8 cellular contexts compared by ENCODE assay signal in genomic region chr14:68790656-68791077, GRCh38. TPM values are rescaled to one million over a fixed set of nuclear protein-coding genes. Genes with fewer than 3 reads are reported as not detected.
A peak's percentile ranks its signal among the peaks of the same experiment; 100 is the strongest.
DNase-seq lines count a peak whose midpoint lies in the region; ATAC-seq and TF ChIP-seq lines count a peak whose summit lies in the region.

No MANE protein-coding gene starts in this region.

- CTCF ChIA-PET in WTC11 (lab: Charles Lee), result interaction anchor here (1.0 to 6.0 kb wide), 4 partner anchors 24 to 34 kb away, joined by 3 to 37 read pairs (median 14); no protein-coding TSS in a partner anchor

- peaks cover 44% of the 10 kb centered on the region for H3K4me1 Mint-ChIP-seq in WTC11
- peaks cover 63% of the 10 kb centered on the region for H3K4me1 Mint-ChIP-seq in chondrocyte (ENCODE audit: low read depth)
- H3K4me1 Mint-ChIP-seq in type B pancreatic cell (ENCODE audit: unreplicated experiment), result peaks cover 28% of the 10 kb centered on the region

- TF ChIP-seq CTCF in WTC11 (IDR thresholded peaks at IDR 0.05) (no peak), chondrocyte (IDR thresholded peaks at IDR 0.05) (no peak), type B pancreatic cell (conservative IDR thresholded peaks at IDR 0.05) (no peak)

- peak overlapping the region; percentile 93 for H3K4me3 ChIP-seq in mucosa of stomach (ENCODE audit: low read length)

- H3K9me3 ChIP-seq in mucosa of stomach (ENCODE audit: control insufficient read depth, low read length), result no peaks in the 10 kb centered on the region

- H3K36me3 Mint-ChIP-seq in WTC11 (peaks cover 54% of the 10 kb centered on the region), chondrocyte (ENCODE audit: low read depth) (peaks cover 40% of the 10 kb centered on the region), type B pancreatic cell (peaks cover 62% of the 10 kb centered on the region)

- DNase-seq in WTC11 (ENCODE audit: low spot score), result no peak
- DNase-seq in chondrocyte (ENCODE audit: low spot score), result no peak
- peak; percentile 53 for DNase-seq in type B pancreatic cell (ENCODE audit: extremely low spot score, unreplicated experiment)
- DNase-seq in retina, result no peak
- no peak for DNase-seq in NCI-H1694 treated with DMSO at 0.1 percent for 48 hours (lab: John Stamatoyannopoulos, UW)

- peaks cover 28% of the 10 kb centered on the region for H3K4me1 ChIP-seq in mucosa of stomach (ENCODE audit: control insufficient read depth, insufficient read depth, low read length)

- POLR2A ChIA-PET in WTC11 (lab: Charles Lee), result interaction anchor here (1.1 to 5.2 kb wide), 3 partner anchors 10 to 25 kb away, joined by 3 to 67 read pairs (median 3); no protein-coding TSS in a partner anchor

- no peaks in the 10 kb centered on the region for H3K27me3 ChIP-seq in mucosa of stomach (ENCODE audit: control insufficient read depth, insufficient read depth, low read length)

- H3K4me3 Mint-ChIP-seq in WTC11 (peak overlapping the region; percentile 98), chondrocyte (ENCODE audit: unreplicated experiment) (peak overlapping the region; percentile 90), type B pancreatic cell (peak overlapping the region; percentile 96)

- H3K36me3 ChIP-seq in mucosa of stomach (ENCODE audit: control insufficient read depth, insufficient read depth, low read length), result peaks cover 28% of the 10 kb centered on the region

- H3K9me3 Mint-ChIP-seq in WTC11 (no peaks in the 10 kb centered on the region), chondrocyte (ENCODE audit: low read depth) (no peaks in the 10 kb centered on the region), type B pancreatic cell (peaks cover 3% of the 10 kb centered on the region)

- H3K27me3 Mint-ChIP-seq in WTC11 (ENCODE audit: low read depth) (no peaks in the 10 kb centered on the region; the same call in 1 of the 2 replicates), chondrocyte (ENCODE audit: low read depth) (no peaks in the 10 kb centered on the region), type B pancreatic cell (peaks cover 48% of the 10 kb centered on the region)

- TF ChIP-seq POLR2A in GM19193 (IDR thresholded peaks at IDR 0.05; ENCODE audit: extremely low read depth, insufficient read depth, insufficient read length), result peak; percentile 11

- peak overlapping the region; percentile 85 for H3K27ac Mint-ChIP-seq in WTC11
- H3K27ac Mint-ChIP-seq in chondrocyte (ENCODE audit: unreplicated experiment), result peak overlapping the region; percentile 99
- peak overlapping the region; percentile 99 for H3K27ac Mint-ChIP-seq in type B pancreatic cell

- no peak for ATAC-seq in WTC11
- ATAC-seq in GM21367 (IDR thresholded peaks at IDR 0.05; ENCODE audit: unreplicated experiment), result no peak

- peak overlapping the region; percentile 99 for H3K9ac ChIP-seq in mucosa of stomach (ENCODE audit: low read length)

TF ChIP-seq in WTC11, 78 proteins besides CTCF, POLR2A, EP300 and RAD21:
- no peak for TF ChIP-seq ZNF138 (CRISPR knock-in tag; conservative IDR thresholded peaks at IDR 0.05)
- TF ChIP-seq NFATC4 (CRISPR knock-in tag; IDR thresholded peaks at IDR 0.05), result no peak

RNA-seq across cellular contexts. Expression of gene ZFP36L1, which starts 2.2 kb away (rescaled TPM):
- total RNA-seq in WTC11 (2021) (132 to 150 TPM (median 148 TPM) in 3 replicates), chondrocyte (82.5 to 195 TPM (median 180 TPM) in 3 replicates), type B pancreatic cell (ENCODE audit: low replicate concordance) (457 and 564 TPM in 2 replicates)
